ENCODE assay signal across 26 cellular contexts in genomic region chr14:64926398-64926995, GRCh38. TPM values are rescaled to one million over a fixed set of nuclear protein-coding genes. Genes with fewer than 3 reads are reported as not detected.
DNase-seq lines count a peak whose midpoint lies in the region; ATAC-seq and TF ChIP-seq lines count a peak whose summit lies in the region.
"Had no signal": no experiment of that assay in that cellular context is flagged by ENCODE, and none has a peak within 500 bp of the region (broad histone marks: within the 10 kb centered on the region; RNA-seq: fewer than 3 reads in every experiment).

No MANE protein-coding gene starts in this region.

- no peak for TF ChIP-seq CTCF in CD8-positive, alpha-beta T cell (IDR thresholded peaks at IDR 0.05)
- no peak for TF ChIP-seq CTCF in chondrocyte (IDR thresholded peaks at IDR 0.05)

- no peak overlapping the region for H3K4me3 Mint-ChIP-seq in activated CD4-positive, alpha-beta T cell treated with anti-CD3 and anti-CD28 coated beads for 36 hours
- H3K4me3 Mint-ChIP-seq in CD8-positive, alpha-beta T cell = peak overlapping the region; percentile 30
- H3K4me3 Mint-ChIP-seq in activated CD4-positive, alpha-beta memory T cell treated with anti-CD3 and anti-CD28 coated beads for 36 hours = no peak overlapping the region
- no peak overlapping the region for H3K4me3 Mint-ChIP-seq in chondrocyte (ENCODE audit: unreplicated experiment)

- H3K9me3 Mint-ChIP-seq in activated CD4-positive, alpha-beta T cell treated with anti-CD3 and anti-CD28 coated beads for 36 hours (ENCODE audit: low read depth) = peaks cover 4% of the 10 kb centered on the region
- no peaks in the 10 kb centered on the region for H3K9me3 Mint-ChIP-seq in CD8-positive, alpha-beta T cell
- H3K9me3 Mint-ChIP-seq in activated CD4-positive, alpha-beta memory T cell treated with anti-CD3 and anti-CD28 coated beads for 36 hours = no peaks in the 10 kb centered on the region
- peaks cover 3% of the 10 kb centered on the region for H3K9me3 Mint-ChIP-seq in chondrocyte (ENCODE audit: low read depth)

- peak overlapping the region; percentile 59 for H3K27ac Mint-ChIP-seq in activated CD4-positive, alpha-beta T cell treated with anti-CD3 and anti-CD28 coated beads for 36 hours
- peak overlapping the region; percentile 76 for H3K27ac Mint-ChIP-seq in CD8-positive, alpha-beta T cell
- peak overlapping the region; percentile 38 for H3K27ac Mint-ChIP-seq in activated CD4-positive, alpha-beta memory T cell treated with anti-CD3 and anti-CD28 coated beads for 36 hours
- peak overlapping the region; percentile 87 for H3K27ac Mint-ChIP-seq in chondrocyte (ENCODE audit: unreplicated experiment)

- peaks cover 38% of the 10 kb centered on the region for H3K36me3 Mint-ChIP-seq in activated CD4-positive, alpha-beta T cell treated with anti-CD3 and anti-CD28 coated beads for 36 hours (ENCODE audit: low read depth)
- H3K36me3 Mint-ChIP-seq in CD8-positive, alpha-beta T cell = peaks cover 52% of the 10 kb centered on the region
- H3K36me3 Mint-ChIP-seq in activated CD4-positive, alpha-beta memory T cell treated with anti-CD3 and anti-CD28 coated beads for 36 hours = peaks cover 27% of the 10 kb centered on the region
- H3K36me3 Mint-ChIP-seq in chondrocyte (ENCODE audit: low read depth) = peaks cover 3% of the 10 kb centered on the region

- DNase-seq in activated CD4-positive, alpha-beta T cell treated with anti-CD3 and anti-CD28 coated beads for 36 hours = no peak
- no peak for DNase-seq in activated CD4-positive, alpha-beta T cell treated with anti-CD3 and anti-CD28 coated beads for 48 hours
- no peak for DNase-seq in CD8-positive, alpha-beta T cell
- DNase-seq in activated CD4-positive, alpha-beta memory T cell treated with anti-CD3 and anti-CD28 coated beads for 36 hours = no peak
- DNase-seq in chondrocyte (ENCODE audit: low spot score) = no peak
- no peak for DNase-seq in MV-4-11 (lab: John Stamatoyannopoulos, UW)
- no peak for DNase-seq in G401 (ENCODE audit: low spot score)
- DNase-seq: anterior cingulate cortex; foreskin melanocyte; GF-D8; GOT3; hypothalamus; islet precursor cell; KG1; NCI-H1930; NCI-H226; NCI-H774; OCI-M1; ovary; right lobe of liver; SHP77; stimulated activated CD4-positive, alpha-beta T cell treated with anti-CD3 and anti-CD28 coated beads, Interleukin-15, amount 100 ng/mL, for 24 hours; WERI-Rb-1 had no signal

- in situ Hi-C loops in G401 (cut with HindIII; ENCODE audit: low sequenced_read_pairs) = no loop called here

- no peaks in the 10 kb centered on the region for H3K27me3 ChIP-seq in CD8-positive, alpha-beta T cell (ENCODE audit: insufficient read depth, low read length)
- H3K27me3 ChIP-seq: ovary, right lobe of liver, suprapubic skin had no signal

- CTCF ChIA-PET in activated CD4-positive, alpha-beta T cell treated with anti-CD3 and anti-CD28 coated beads for 36 hours (lab: Charles Lee) = interaction anchor here (0.5 to 1.8 kb wide), 8 partner anchors 10 to 270 kb away, joined by 3 to 13 read pairs (median 4); no protein-coding TSS in a partner anchor
- CTCF ChIA-PET in CD8-positive, alpha-beta T cell (lab: Charles Lee) = interaction anchor here (1.1 kb wide), 2 partner anchors 10 to 588 kb away, joined by 3 to 4 read pairs; no protein-coding TSS in a partner anchor
- CTCF ChIA-PET in activated CD4-positive, alpha-beta memory T cell treated with anti-CD3 and anti-CD28 coated beads for 36 hours (lab: Charles Lee) = interaction anchor here (0.6 to 1.3 kb wide), 3 partner anchors 21 to 162 kb away, joined by 3 read pairs; partner anchors contain the start of gene FNTB

- H3K9me3 ChIP-seq in CD8-positive, alpha-beta T cell (ENCODE audit: low read length) = no peaks in the 10 kb centered on the region
- H3K9me3 ChIP-seq: ovary, suprapubic skin had no signal

- H3K4me1 Mint-ChIP-seq in activated CD4-positive, alpha-beta T cell treated with anti-CD3 and anti-CD28 coated beads for 36 hours = peaks cover 35% of the 10 kb centered on the region
- peaks cover 30% of the 10 kb centered on the region for H3K4me1 Mint-ChIP-seq in CD8-positive, alpha-beta T cell (ENCODE audit: low read depth)
- peaks cover 47% of the 10 kb centered on the region for H3K4me1 Mint-ChIP-seq in activated CD4-positive, alpha-beta memory T cell treated with anti-CD3 and anti-CD28 coated beads for 36 hours (ENCODE audit: low read depth)
- peaks cover 15% of the 10 kb centered on the region for H3K4me1 Mint-ChIP-seq in chondrocyte (ENCODE audit: low read depth)

- peak; percentile 10 for ATAC-seq in activated CD4-positive, alpha-beta T cell treated with anti-CD3 and anti-CD28 coated beads for 36 hours
- no peak for ATAC-seq in CD8-positive, alpha-beta T cell
- no peak for ATAC-seq in GM18909 (IDR thresholded peaks at IDR 0.05; ENCODE audit: poor library complexity, unreplicated experiment)
- ATAC-seq: right lobe of liver had no signal

- POLR2A ChIA-PET in activated CD4-positive, alpha-beta T cell treated with anti-CD3 and anti-CD28 coated beads for 36 hours (lab: Charles Lee) = interaction anchor here (0.5 kb wide), 2 partner anchors 455 to 1134 kb away, joined by 3 read pairs; no protein-coding TSS in a partner anchor
- POLR2A ChIA-PET in CD8-positive, alpha-beta T cell (lab: Charles Lee) = interaction anchor here (1.0 to 6.4 kb wide), 2 partner anchors 9 to 11 kb away, joined by 5 to 55 read pairs; partner anchors contain the start of gene CHURC1
- POLR2A ChIA-PET in activated CD4-positive, alpha-beta memory T cell treated with anti-CD3 and anti-CD28 coated beads for 36 hours (lab: Charles Lee) = interaction anchor here (2.8 kb wide), 1 partner anchor 12 kb away, joined by 12 read pairs; the partner anchor contains the start of gene CHURC1

- no peaks in the 10 kb centered on the region for H3K27me3 Mint-ChIP-seq in activated CD4-positive, alpha-beta T cell treated with anti-CD3 and anti-CD28 coated beads for 36 hours
- no peaks in the 10 kb centered on the region for H3K27me3 Mint-ChIP-seq in CD8-positive, alpha-beta T cell (ENCODE audit: low read depth)
- H3K27me3 Mint-ChIP-seq in activated CD4-positive, alpha-beta memory T cell treated with anti-CD3 and anti-CD28 coated beads for 36 hours = no peaks in the 10 kb centered on the region
- no peaks in the 10 kb centered on the region for H3K27me3 Mint-ChIP-seq in chondrocyte (ENCODE audit: low read depth)

- intact Hi-C loops in activated CD4-positive, alpha-beta T cell treated with anti-CD3 and anti-CD28 coated beads for 36 hours (cut with DNase I, micrococcal nuclease) = loop anchor here in 1 of 2 experiments (5.0 kb wide), 1 partner anchor 171 kb away; no protein-coding TSS in a partner anchor
- intact Hi-C loops in CD8-positive, alpha-beta T cell (cut with DNase I, micrococcal nuclease) = loop anchor here in 1 of 2 experiments (5.0 to 10.0 kb wide), 4 partner anchors 46 to 358 kb away; partner anchors contain the start of genes FNTB, MAX and RAB15
- intact Hi-C loops in activated CD4-positive, alpha-beta memory T cell treated with anti-CD3 and anti-CD28 coated beads for 36 hours (cut with micrococcal nuclease) = no loop called here

- peaks cover 8% of the 10 kb centered on the region for H3K36me3 ChIP-seq in CD8-positive, alpha-beta T cell (ENCODE audit: insufficient read depth, low read length)
- H3K36me3 ChIP-seq: ovary had no signal

- no peak overlapping the region for H3K27ac ChIP-seq in CD8-positive, alpha-beta T cell (ENCODE audit: low read depth, low read length)
- H3K27ac ChIP-seq: ovary, right lobe of liver, suprapubic skin, WERI-Rb-1 had no signal

- H3K4me3 ChIP-seq in CD8-positive, alpha-beta T cell (ENCODE audit: low read depth, low read length) = no peak overlapping the region
- H3K4me3 ChIP-seq: lung, ovary, right lobe of liver, suprapubic skin had no signal

- H3K4me1 ChIP-seq in CD8-positive, alpha-beta T cell (ENCODE audit: insufficient read depth, low read length) = peaks cover 64% of the 10 kb centered on the region

RNA-seq across cellular contexts. Expression of gene CHURC1, which starts 12.2 kb away (rescaled TPM):
- 10 to 100 TPM; 37.6 to 66.1 TPM for total RNA-seq in activated CD4-positive, alpha-beta T cell treated with anti-CD3 and anti-CD28 coated beads for 36 hours
- total RNA-seq in CD8-positive, alpha-beta T cell = 10 to 100 TPM; 43.9 to 46.7 TPM
- total RNA-seq in activated CD4-positive, alpha-beta memory T cell treated with anti-CD3 and anti-CD28 coated beads for 36 hours = 10 to 100 TPM; 61.7 to 62.6 TPM
- total RNA-seq in chondrocyte = 46.9 to 52.8 TPM (median 48.7 TPM) in 3 replicates
- total RNA-seq in G401 (2014; rRNA removed; shearing (Covaris generic)) = 51.0 and 64.1 TPM in 2 replicates

RNA-seq across cellular contexts. Expression of gene GPX2, which starts 16.0 kb away (rescaled TPM):
- not detected for total RNA-seq in activated CD4-positive, alpha-beta T cell treated with anti-CD3 and anti-CD28 coated beads for 36 hours
- not detected for total RNA-seq in CD8-positive, alpha-beta T cell
- total RNA-seq in activated CD4-positive, alpha-beta memory T cell treated with anti-CD3 and anti-CD28 coated beads for 36 hours = not detected
- total RNA-seq in chondrocyte = not detected in 3 replicates
- not detected in 2 replicates for total RNA-seq in G401 (2014; rRNA removed; shearing (Covaris generic))

RNA-seq across cellular contexts. Expression of gene RAB15, which starts 45.6 kb away (rescaled TPM):
- 1 to 10 TPM; 3.7 to 5.3 TPM for total RNA-seq in activated CD4-positive, alpha-beta T cell treated with anti-CD3 and anti-CD28 coated beads for 36 hours
- total RNA-seq in CD8-positive, alpha-beta T cell = 1 to 10 TPM; 2.9 to 3.6 TPM
- total RNA-seq in activated CD4-positive, alpha-beta memory T cell treated with anti-CD3 and anti-CD28 coated beads for 36 hours = 1 to 10 TPM; 4.8 to 5.3 TPM
- 60.9 to 98.4 TPM (median 92.3 TPM) in 3 replicates for total RNA-seq in chondrocyte
- 15.8 and 26.2 TPM in 2 replicates for total RNA-seq in G401 (2014; rRNA removed; shearing (Covaris generic))

RNA-seq across cellular contexts. Expression of gene SPTB, which starts 46.8 kb away (rescaled TPM):
- under 1 TPM; 0.32 to 0.60 TPM for total RNA-seq in activated CD4-positive, alpha-beta T cell treated with anti-CD3 and anti-CD28 coated beads for 36 hours
- not detected for total RNA-seq in CD8-positive, alpha-beta T cell
- total RNA-seq in activated CD4-positive, alpha-beta memory T cell treated with anti-CD3 and anti-CD28 coated beads for 36 hours = under 1 TPM; 0.57 to 0.70 TPM
- 1.5 to 7.2 TPM (median 6.6 TPM) in 3 replicates for total RNA-seq in chondrocyte
- total RNA-seq in G401 (2014; rRNA removed; shearing (Covaris generic)) = not detected in 2 replicates
